ENCODE assay signal across 9 cellular contexts in the genomic region with DNA sequence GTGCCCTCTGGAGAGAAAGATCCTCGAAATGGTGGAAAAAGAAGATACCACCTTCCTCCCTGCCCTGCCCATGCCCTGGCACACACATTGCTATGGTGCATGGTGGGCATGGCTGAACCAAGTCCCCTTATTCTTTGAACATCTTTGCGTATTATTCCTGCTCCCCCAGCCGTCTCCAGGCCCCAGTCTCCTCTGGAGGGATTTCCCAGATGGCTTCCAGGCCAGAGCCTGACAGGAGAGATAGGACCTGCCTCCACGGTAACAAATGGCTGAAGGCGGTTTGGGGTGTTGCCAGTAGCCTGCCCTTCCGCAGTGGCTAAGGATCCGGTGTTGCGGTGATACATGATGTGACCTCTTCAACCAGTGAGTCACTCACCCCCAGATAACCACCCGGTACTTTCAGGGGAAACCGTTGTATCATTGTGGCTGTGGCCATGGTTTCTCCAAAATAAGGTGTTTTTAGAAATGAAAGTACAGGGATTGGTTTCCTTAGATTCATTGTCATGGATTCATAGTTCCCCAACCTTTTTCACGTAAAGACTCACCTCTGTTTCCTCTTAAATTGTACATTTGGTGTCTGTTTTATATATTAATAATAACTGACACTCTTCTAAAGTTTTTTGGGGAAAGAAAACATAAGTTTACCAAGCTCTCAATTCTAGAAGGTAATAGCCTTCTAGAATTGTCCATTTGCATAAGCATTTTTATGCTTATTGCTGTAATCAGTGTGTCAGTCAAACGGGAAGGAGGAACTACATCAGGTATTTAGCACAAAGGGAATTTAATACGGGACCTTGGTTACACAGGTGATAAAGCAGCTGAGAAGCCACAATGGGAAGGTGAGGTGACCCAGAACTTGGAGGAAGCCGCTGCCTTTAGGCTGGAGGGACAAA. TPM values are rescaled to one million over a fixed set of nuclear protein-coding genes. Genes with fewer than 3 reads are reported as not detected.
DNase-seq lines count a peak whose midpoint lies in the region; ATAC-seq and TF ChIP-seq lines count a peak whose summit lies in the region.
"Had no signal": no experiment of that assay in that cellular context is flagged by ENCODE, and none has a peak within 500 bp of the region (broad histone marks: within the 10 kb centered on the region; RNA-seq: fewer than 3 reads in every experiment).

No MANE protein-coding gene starts in this region.

- H3K27me3 ChIP-seq in gastrocnemius medialis = no peaks in the 10 kb centered on the region
- H3K27me3 ChIP-seq: ascending aorta had no signal

- H3K4me1 ChIP-seq in gastrocnemius medialis = peaks cover 72 to 78% of the 10 kb centered on the region in 2 donors

- intact Hi-C loops in gastrocnemius medialis (cut with DNase I; ENCODE audit: low total_unique reads) = no loop called here

- DNase-seq in GM13976 (ENCODE audit: low spot score) = peak; percentile 79
- peak; percentile 59 for DNase-seq in NCI-H69 (lab: John Stamatoyannopoulos, UW)
- peak; percentile 51 to 56 for DNase-seq in activated CD8-positive, alpha-beta memory T cell treated with anti-CD3 and anti-CD28 coated beads for 4 hours (ENCODE audit: low read depth in 2 of 2)
- DNase-seq in foreskin fibroblast = peak; percentile 70 to 79
- peak; percentile 89 to 95 for DNase-seq in gastrocnemius medialis
- DNase-seq in globus pallidus (ENCODE audit: low spot score) = no peak
- DNase-seq in nucleus accumbens (lab: John Stamatoyannopoulos, UW) = no peak

- in situ Hi-C loops in GM13976 (cut with MboI; ENCODE audit: low sequenced_read_pairs, unreplicated experiment) (no loop called here), gastrocnemius medialis (cut with MboI; ENCODE audit: low sequenced_read_pairs in 4 of 4) (no loop called here)

- H3K9me3 ChIP-seq in gastrocnemius medialis = no peaks in the 10 kb centered on the region
- H3K9me3 ChIP-seq: ascending aorta had no signal

- H3K36me3 ChIP-seq in gastrocnemius medialis = no peaks in the 10 kb centered on the region

- peak in 1 of 2 donors; percentile 28 for TF ChIP-seq POLR2A in gastrocnemius medialis (IDR thresholded peaks at IDR 0.05)

- no peak for TF ChIP-seq CTCF in GM13976 (IDR thresholded peaks at IDR 0.05; ENCODE audit: borderline replicate concordance, control extremely low read depth, extremely low read depth, insufficient read depth, missing control alignments)
- no peak for TF ChIP-seq CTCF in foreskin fibroblast (IDR thresholded peaks at IDR 0.05; ENCODE audit: low read depth, low read length)
- no peak for TF ChIP-seq CTCF in gastrocnemius medialis (IDR thresholded peaks at IDR 0.05 in 4 of 5, conservative IDR thresholded peaks at IDR 0.05 in 1 of 5)

- peak overlapping the region; percentile 79 to 98 (median 90) for H3K27ac ChIP-seq in gastrocnemius medialis

- ATAC-seq in HG02623 (IDR thresholded peaks at IDR 0.05; ENCODE audit: unreplicated experiment) = peak; percentile 59
- ATAC-seq in gastrocnemius medialis = peak; percentile 92 to 94

- H3K4me3 ChIP-seq in foreskin fibroblast (ENCODE audit: low read depth in 1 of 2, low read length in 2 of 2) (no peak overlapping the region), gastrocnemius medialis (peak overlapping the region in 2 of 4 donors; percentile 10 to 45)
- H3K4me3 ChIP-seq: ascending aorta had no signal

RNA-seq across cellular contexts. Expression of a gene that starts 25.9 kb away (rescaled TPM):
- 10 to 100 TPM; 15.9 to 61.7 (median 26.3) TPM for total RNA-seq in gastrocnemius medialis

Comparison
In these comparisons a context has a peak if more than half of its experiments do, and no peak if none do; other contexts are left out.
1. DNase-seq: peak in GM13976 (single experiment), NCI-H69 (single experiment), activated CD8-positive, alpha-beta memory T cell treated with anti-CD3 and anti-CD28 coated beads for 4 hours (2 of 2), foreskin fibroblast (2 of 2) and gastrocnemius medialis (2 of 2); none in globus pallidus (single experiment) and nucleus accumbens (0 of 56).